8 cellular contexts compared by ENCODE assay signal in genomic region chr5:83076742-83077661, GRCh38. TPM values are rescaled to one million over a fixed set of nuclear protein-coding genes. Genes with fewer than 3 reads are reported as not detected.
A peak's percentile ranks its signal among the peaks of the same experiment; 100 is the strongest.
DNase-seq lines count a peak whose midpoint lies in the region; ATAC-seq, FAIRE-seq and TF ChIP-seq lines count a peak whose summit lies in the region.

Gene TMEM167A, minus strand, starts transcription at chr5:83077394. Its CDS starts 71 bp downstream, at chr5:83077323.
Gene XRCC4, plus strand, starts transcription at chr5:83077547. Its CDS starts 27,373 bp downstream, at chr5:83104920.

- H3K27ac Mint-ChIP-seq in activated naive CD8-positive, alpha-beta T cell treated with anti-CD3 and anti-CD28 coated beads, Interleukin-2, amount 50 U/mL, for 24 hours = peak within 1 kb of the TSS; percentile 99

- ATAC-seq in HG02763 (IDR thresholded peaks at IDR 0.05; ENCODE audit: unreplicated experiment) (peak; percentile 98), Right ventricle myocardium superior (ENCODE audit: poor library complexity) (peak; percentile 100), pancreas (peak; percentile 99 to 100 (median 100))
- ATAC-seq in activated naive CD8-positive, alpha-beta T cell treated with anti-CD3 and anti-CD28 coated beads, Interleukin-2, amount 50 U/mL, for 24 hours = peak; percentile 100

- peak within 1 kb of the TSS; percentile 68 to 90 (median 81) for H3K27ac ChIP-seq in pancreas
- peak within 1 kb of the TSS; percentile 82 to 89 for H3K27ac ChIP-seq in tibial artery

- peaks cover 28% of the 10 kb centered on the region for H3K36me3 Mint-ChIP-seq in activated naive CD8-positive, alpha-beta T cell treated with anti-CD3 and anti-CD28 coated beads, Interleukin-2, amount 50 U/mL, for 24 hours (ENCODE audit: low read depth)

- WGBS in pancreas, 2 donors = 0% methylated on average over 44 of the region's 44 CpGs

- no peaks in the 10 kb centered on the region for H3K36me3 ChIP-seq in pancreas
- H3K36me3 ChIP-seq in tibial artery = no peaks in the 10 kb centered on the region

- peak within 1 kb of the TSS; percentile 99 for H3K4me3 Mint-ChIP-seq in activated naive CD8-positive, alpha-beta T cell treated with anti-CD3 and anti-CD28 coated beads, Interleukin-2, amount 50 U/mL, for 24 hours

- no peaks in the 10 kb centered on the region for H3K27me3 ChIP-seq in pancreas
- H3K27me3 ChIP-seq in tibial artery = no peaks in the 10 kb centered on the region

- H3K9me3 Mint-ChIP-seq in activated naive CD8-positive, alpha-beta T cell treated with anti-CD3 and anti-CD28 coated beads, Interleukin-2, amount 50 U/mL, for 24 hours = no peaks in the 10 kb centered on the region

- H3K4me3 ChIP-seq in GM12865 (ENCODE audit: low read depth, low read length) (peak within 1 kb of the TSS; percentile 97), pancreas (peak within 1 kb of the TSS; percentile 70 to 93 (median 86)), tibial artery (peak within 1 kb of the TSS; percentile 86 to 95)

- no peak for TF ChIP-seq CTCF in GM12865 (IDR thresholded peaks at IDR 0.05; ENCODE audit: insufficient read depth, low read depth, low read length, missing control alignments)
- TF ChIP-seq CTCF in pancreas (IDR thresholded peaks at IDR 0.05) = no peak
- TF ChIP-seq CTCF in tibial artery (IDR thresholded peaks at IDR 0.05) = no peak

- peak; percentile 98 for FAIRE-seq in pancreas (lab: Jason Lieb, UNC)

- H3K27me3 Mint-ChIP-seq in activated naive CD8-positive, alpha-beta T cell treated with anti-CD3 and anti-CD28 coated beads, Interleukin-2, amount 50 U/mL, for 24 hours = no peaks in the 10 kb centered on the region

- no peaks in the 10 kb centered on the region for H3K9me3 ChIP-seq in pancreas
- no peaks in the 10 kb centered on the region for H3K9me3 ChIP-seq in tibial artery

- peaks cover 58% of the 10 kb centered on the region for H3K4me1 Mint-ChIP-seq in activated naive CD8-positive, alpha-beta T cell treated with anti-CD3 and anti-CD28 coated beads, Interleukin-2, amount 50 U/mL, for 24 hours

- peak; percentile 99 for DNase-seq in GM12865 (ENCODE audit: low read depth)
- peak; percentile 78 for DNase-seq in NCI-H1417 treated with DMSO at 0.1 percent for 48 hours (lab: John Stamatoyannopoulos, UW)
- peak; percentile 98 for DNase-seq in SW480 (ENCODE audit: low spot score)
- DNase-seq in activated naive CD8-positive, alpha-beta T cell treated with anti-CD3 and anti-CD28 coated beads, Interleukin-2, amount 50 U/mL, for 24 hours = peak; percentile 89
- DNase-seq in Right ventricle myocardium superior = peak; percentile 98
- DNase-seq in pancreas = peak; percentile 90 to 98 (median 97)
- peak; percentile 97 to 98 for DNase-seq in tibial artery

- intact Hi-C loops in Right ventricle myocardium superior (cut with DNase I) (no loop called here), pancreas (cut with DNase I) (no loop called here), tibial artery (cut with DNase I; ENCODE audit: low total_unique reads) (loop anchor here (5.0 kb wide), 2 partner anchors 395 to 435 kb away; partner anchors contain the start of gene VCAN)

- H3K4me1 ChIP-seq in pancreas (peaks cover 0 to 28% (median 4%) of the 10 kb centered on the region in 3 donors), tibial artery (peaks cover 0 to 52% (median 22%) of the 10 kb centered on the region in 4 donors)

RNA-seq across cellular contexts. Expression of gene TMEM167A, which starts in this region (rescaled TPM):
- total RNA-seq in Right ventricle myocardium superior = 39.9 TPM
- 10 to 100 TPM; 21.5 to 48.5 (median 39.1) TPM for total RNA-seq in pancreas
- polyA plus RNA-seq in pancreas = 10 to 100 TPM; 13.3 to 20.0 TPM

RNA-seq across cellular contexts. Expression of gene XRCC4, which starts in this region (rescaled TPM):
- total RNA-seq in Right ventricle myocardium superior (4.8 TPM), pancreas (1 to 10 TPM; 1.6 to 3.7 (median 1.9) TPM)
- polyA plus RNA-seq in pancreas = 1 to 10 TPM in 1 of 2 donors, under 1 TPM in 1; 0.91 to 1.8 TPM

Comparison
In these comparisons a context has a peak if more than half of its experiments do, and no peak if none do; other contexts are left out.
1. Peak in every context shown above with its lines: DNase-seq, ATAC-seq, H3K4me3 ChIP-seq and H3K27ac ChIP-seq.